ENCODE assay signal across 36 cellular contexts in genomic region chr3:139203752-139204151, GRCh38.
"Had no signal": no experiment of that assay in that cellular context is flagged by ENCODE, and none has a peak within 500 bp of the region (broad histone marks: within the 10 kb centered on the region; RNA-seq: fewer than 3 reads in every experiment).

No MANE protein-coding gene starts in this region.

- H3K27me3 ChIP-seq: MG63 had no signal

- H3K4me2 ChIP-seq: KMS-11 had no signal

- DNase-seq: Karpas-422, Kasumi-1, KBM-7, KG1, MG63, MM.1S, MV-4-11, NCI-H1048, NCI-H1092, NCI-H1092 treated with DMSO at 0.1 percent for 48 hours, NCI-H1105, NCI-H1105 treated with DMSO at 0.1 percent for 48 hours, NCI-H1417, NCI-H1417 treated with DMSO at 0.1 percent for 48 hours, NCI-H1436, NCI-H1436 treated with DMSO at 0.1 percent for 48 hours, NCI-H146, NCI-H1694, NCI-H1694 treated with DMSO at 0.1 percent for 48 hours, NCI-H187, NCI-H187 treated with DMSO at 0.1 percent for 48 hours, NCI-H1930, NCI-H2029, NCI-H2029 treated with DMSO at 0.1 percent for 48 hours, NCI-H2081, NCI-H2081 treated with DMSO at 0.1 percent for 48 hours, NCI-H2107, NCI-H2171, NCI-H2171 treated with DMSO at 0.1 percent for 48 hours, NCI-H2227 treated with DMSO at 0.1 percent for 48 hours, NCI-H226, NCI-H345, NCI-H446, NCI-H446 treated with DMSO at 0.1 percent for 48 hours, NCI-H510A had no signal

- H3K9me3 ChIP-seq: MG63 had no signal

- H3K27ac ChIP-seq: KMS-11 had no signal

- H3K36me3 ChIP-seq: MG63 had no signal

- H3K9ac ChIP-seq: KMS-11 had no signal

- H3K4me3 ChIP-seq: MG63 had no signal
